In the genomic region with DNA sequence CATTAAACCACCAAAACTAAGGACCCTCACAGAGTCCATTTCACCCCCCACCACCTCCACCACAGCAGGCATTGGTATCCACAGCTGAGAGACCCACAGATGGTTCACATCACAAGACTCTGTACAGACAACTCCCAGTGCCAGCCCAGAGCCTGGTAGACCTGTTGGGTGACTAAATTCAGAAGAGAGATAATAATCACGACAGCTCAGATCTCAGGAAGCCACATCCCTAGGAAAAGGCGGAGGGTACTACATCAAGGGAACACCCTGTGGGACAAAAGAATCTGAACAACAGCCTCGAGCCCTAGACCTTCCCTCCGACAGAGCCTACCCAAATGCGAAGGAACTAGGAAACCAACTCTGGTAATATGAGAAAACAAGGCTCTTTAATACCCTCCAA, we compare ENCODE assay signal across 3 cellular contexts. TPM values are rescaled to one million over a fixed set of nuclear protein-coding genes. Genes with fewer than 3 reads are reported as not detected.
"Had no signal": no experiment of that assay in that cellular context is flagged by ENCODE, and none has a peak within 500 bp of the region (broad histone marks: within the 10 kb centered on the region; RNA-seq: fewer than 3 reads in every experiment).

No MANE protein-coding gene starts in this region.

RNA-seq across cellular contexts. Expression of gene TMEM45B, which starts 51.4 kb away (rescaled TPM):
- total RNA-seq: LHCN-M2, NCI-H460, Right ventricle myocardium superior had no signal
